13 cellular contexts compared by ENCODE assay signal in genomic region chr2:163417596-163418337, GRCh38.
DNase-seq lines count a peak whose midpoint lies in the region; ATAC-seq and TF ChIP-seq lines count a peak whose summit lies in the region.
"Had no signal": no experiment of that assay in that cellular context is flagged by ENCODE, and none has a peak within 500 bp of the region (broad histone marks: within the 10 kb centered on the region; RNA-seq: fewer than 3 reads in every experiment).

No MANE protein-coding gene starts in this region.

- H3K36me3 ChIP-seq in left ventricle myocardium inferior = no peaks in the 10 kb centered on the region
- H3K36me3 ChIP-seq: vagina had no signal

- H3K27ac ChIP-seq in left ventricle myocardium inferior (replicated peaks) = no peak overlapping the region
- H3K27ac ChIP-seq: HL-60, vagina had no signal

- no peaks in the 10 kb centered on the region for H3K27me3 ChIP-seq in left ventricle myocardium inferior (ENCODE audit: low read depth)
- H3K27me3 ChIP-seq: vagina had no signal

- ATAC-seq in GM18870 (IDR thresholded peaks at IDR 0.05; ENCODE audit: unreplicated experiment) (peak; percentile 88), GM21515 (IDR thresholded peaks at IDR 0.05; ENCODE audit: unreplicated experiment) (peak; percentile 84), HG03064 (IDR thresholded peaks at IDR 0.05; ENCODE audit: low read depth, unreplicated experiment) (peak; percentile 92)

- no peaks in the 10 kb centered on the region for H3K9me3 ChIP-seq in left ventricle myocardium inferior (replicated peaks)
- H3K9me3 ChIP-seq: vagina had no signal

- no peak overlapping the region for H3K4me3 ChIP-seq in left ventricle myocardium inferior
- H3K4me3 ChIP-seq: vagina had no signal

- H3K4me1 ChIP-seq in left ventricle myocardium inferior = no peaks in the 10 kb centered on the region
- H3K4me1 ChIP-seq: vagina had no signal

- no peak for TF ChIP-seq CTCF in left ventricle myocardium inferior (IDR thresholded peaks at IDR 0.05; ENCODE audit: borderline replicate concordance)

- intact Hi-C loops in left ventricle myocardium inferior (cut with micrococcal nuclease) = no loop called here

- peak; percentile 31 for DNase-seq in OCI-M1 (lab: John Stamatoyannopoulos, UW)
- no peak for DNase-seq in left ventricle myocardium inferior
- no peak for DNase-seq in hepatic stellate cell (ENCODE audit: low spot score)
- DNase-seq in stimulated activated naive CD4-positive, alpha-beta T cell (lab: John Stamatoyannopoulos, UW) = no peak
- no peak for DNase-seq in activated effector memory CD4-positive, alpha-beta T cell treated with Interleukin-2 at 50 U/mL for 16 hours
- DNase-seq: activated CD4-positive, alpha-beta T cell treated with anti-CD3 and anti-CD28 coated beads, Interleukin-2, amount 50 U/mL, for 1 hour; activated naive CD4-positive, alpha-beta T cell treated with Interleukin-2 at 50 U/mL for 16 hours; NCI-H774 had no signal
